ENCODE assay signal across 9 cellular contexts in the genomic region with DNA sequence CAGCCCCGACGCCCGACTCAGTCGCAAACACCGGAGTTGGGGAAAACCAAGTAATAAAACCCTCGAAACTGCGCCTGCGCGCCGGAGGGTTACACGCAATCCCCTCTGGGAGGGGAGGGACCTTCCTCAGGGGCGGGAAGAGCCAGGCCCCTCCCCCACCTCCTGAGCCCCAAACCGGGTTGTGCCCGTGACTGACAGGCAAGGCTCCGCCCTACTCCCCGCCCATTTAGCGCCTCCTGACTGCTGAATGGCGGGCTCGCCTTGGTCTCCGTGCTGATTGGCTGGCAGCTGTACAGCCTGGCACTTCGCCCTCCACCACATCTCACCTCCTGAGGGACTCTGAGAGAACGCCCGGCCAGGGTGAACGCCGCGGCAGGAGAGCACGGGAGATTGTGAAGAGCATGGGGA. TPM values are rescaled to one million over a fixed set of nuclear protein-coding genes. Genes with fewer than 3 reads are reported as not detected.
DNase-seq lines count a peak whose midpoint lies in the region; ATAC-seq, FAIRE-seq and TF ChIP-seq lines count a peak whose summit lies in the region.
"Had no signal": no experiment of that assay in that cellular context is flagged by ENCODE, and none has a peak within 500 bp of the region (broad histone marks: within the 10 kb centered on the region; RNA-seq: fewer than 3 reads in every experiment).

A gene (plus strand): TSS at position 332 of the 408 bp plus-strand sequence. CDS start 1,425 bp downstream, outside the sequence.

- H2BK120ac ChIP-seq in mesendoderm (ENCODE audit: low read depth, low read length), result no peak within 1 kb of the TSS

- H3K79me2 ChIP-seq in K562 (ENCODE audit: control insufficient read depth, insufficient read depth, low read length) (no peaks in the 10 kb centered on the region), mesendoderm (ENCODE audit: control insufficient read depth, insufficient read depth, low read length) (no peaks in the 10 kb centered on the region)

- intact Hi-C loops in K562 (cut with micrococcal nuclease), result no loop called here

- H3K9ac ChIP-seq in K562 (ENCODE audit: insufficient read depth in 1 of 2, low read depth in 2 of 2, low read length in 2 of 2) (no peak within 1 kb of the TSS), mesendoderm (ENCODE audit: low read length) (no peak within 1 kb of the TSS)

- CTCF ChIA-PET in K562 (lab: Yijun Ruan, JAX; ENCODE audit: low intra/inter-chr PET ratio), result no interaction called here

- H3K4me3 ChIP-seq in K562 (no peak within 1 kb of the TSS), mesendoderm (ENCODE audit: low read length) (no peak within 1 kb of the TSS)

- H3K36me3 ChIP-seq in K562 (ENCODE audit: control insufficient read depth, insufficient read depth, low read length) (no peaks in the 10 kb centered on the region), mesendoderm (ENCODE audit: control insufficient read depth, insufficient read depth, low read length) (no peaks in the 10 kb centered on the region)

- H3K9me1 ChIP-seq in K562 (ENCODE audit: control insufficient read depth, insufficient read depth, low read length), result no peaks in the 10 kb centered on the region

- H3K4me1 ChIP-seq in K562 (replicated peaks in 1 of 2; ENCODE audit: control insufficient read depth in 2 of 2, insufficient read depth in 2 of 2, low read length in 2 of 2) (no peaks in the 10 kb centered on the region), mesendoderm (ENCODE audit: control insufficient read depth, low read depth, low read length) (no peaks in the 10 kb centered on the region)

- H3K56ac ChIP-seq in mesendoderm (ENCODE audit: low read length), result peak within 1 kb of the TSS; percentile 56

- no peak within 1 kb of the TSS for H4K8ac ChIP-seq in mesendoderm (ENCODE audit: low read depth, low read length)

- no peak within 1 kb of the TSS for H2BK15ac ChIP-seq in mesendoderm (replicated peaks; ENCODE audit: low read depth)

- H3K27ac ChIP-seq in K562 (ENCODE audit: extremely low read depth, low read depth, low read length) (no peak within 1 kb of the TSS), mesendoderm (ENCODE audit: low read depth, low read length) (no peak within 1 kb of the TSS)

- H3K23ac ChIP-seq in mesendoderm (ENCODE audit: low read length), result no peak within 1 kb of the TSS

- H3K79me1 ChIP-seq in mesendoderm (ENCODE audit: low read length), result no peaks in the 10 kb centered on the region

- no peak within 1 kb of the TSS for H2BK5ac ChIP-seq in mesendoderm (ENCODE audit: low read length)

- TF ChIP-seq EP300 in K562 (IDR thresholded peaks at IDR 0.05; ENCODE audit: low read length), result no peak

- H4K20me1 ChIP-seq in K562 (replicated peaks; ENCODE audit: control insufficient read depth, insufficient read depth, low read length), result no peaks in the 10 kb centered on the region

- DNase-seq in COLO829 (ENCODE audit: low spot score), result peak; percentile 53
- peak; percentile 94 for DNase-seq in NCI-H1417 treated with DMSO at 0.1 percent for 48 hours (lab: John Stamatoyannopoulos, UW)
- peak; percentile 7 to 19 (median 16) for DNase-seq in K562 (ENCODE audit: extremely low read depth in 1 of 4, low spot score in 3 of 4)
- DNase-seq in mesendoderm, result peak; percentile 53
- no peak for DNase-seq in RKO (ENCODE audit: low spot score)
- DNase-seq in NOMO-1 (lab: John Stamatoyannopoulos, UW; ENCODE audit: unreplicated experiment in 2 of 2), result no peak

- BruUV-seq in K562 (replicated peaks; lab: Mats Ljungman, UMichigan), result no TSS peak

- no peak within 1 kb of the TSS for H2AK5ac ChIP-seq in mesendoderm (ENCODE audit: low read length)

- 15% methylated on average over 20 of the region's 27 CpGs for WGBS in K562 (ENCODE audit: insufficient coverage, low coverage, missing lambda C conversion rate)
- WGBS in mesendoderm (ENCODE audit: extremely low coverage, insufficient coverage, low lambda C conversion rate), result no CpG with 5 or more reads among the region's 27 CpGs

- TF ChIP-seq CTCF in K562 (IDR thresholded peaks at IDR 0.05 in 2 of 3, conservative IDR thresholded peaks at IDR 0.05 in 1 of 3; ENCODE audit: insufficient read depth in 2 of 3, low read depth in 1 of 3, low read length in 3 of 3), result no peak

- H3K4me2 ChIP-seq in K562 (ENCODE audit: insufficient read depth, low read length), result no peak within 1 kb of the TSS
- no peak within 1 kb of the TSS for H3K4me2 ChIP-seq in mesendoderm (ENCODE audit: low read length)

- no peak within 1 kb of the TSS for H3K4ac ChIP-seq in mesendoderm (ENCODE audit: low read depth, low read length)

- no peaks in the 10 kb centered on the region for H3K9me3 ChIP-seq in K562 (replicated peaks; ENCODE audit: control insufficient read depth, insufficient read depth, low read depth, low read length)

- no peak within 1 kb of the TSS for H4K5ac ChIP-seq in mesendoderm (ENCODE audit: low read length)

- no peak within 1 kb of the TSS for H3K18ac ChIP-seq in mesendoderm (ENCODE audit: low read length)

- TF ChIP-seq POLR2A in K562 (conservative IDR thresholded peaks at IDR 0.05), result no peak

- ATAC-seq in K562, result peak; percentile 55
- ATAC-seq in GM18858 (IDR thresholded peaks at IDR 0.05; ENCODE audit: unreplicated experiment), result no peak
- ATAC-seq in GM18867 (IDR thresholded peaks at IDR 0.05; ENCODE audit: unreplicated experiment), result no peak

- no peak for TF ChIP-seq RAD21 in K562 (CRISPR knock-in tag; conservative IDR thresholded peaks at IDR 0.05 in 1 of 2, IDR thresholded peaks at IDR 0.05 in 1 of 2)

- no peaks in the 10 kb centered on the region for H3K27me3 ChIP-seq in K562 (ENCODE audit: control insufficient read depth in 2 of 2, insufficient read depth in 2 of 2, low read length in 2 of 2)
- H3K27me3 ChIP-seq in mesendoderm (ENCODE audit: insufficient read depth, low read length, poor library complexity), result no peaks in the 10 kb centered on the region

- no peak for FAIRE-seq in K562 (lab: Jason Lieb, UNC)

- in situ Hi-C loops in K562 (cut with MboI), result no loop called here

- POLR2A ChIA-PET in K562 (lab: Yijun Ruan, JAX), result no interaction called here

- no peak within 1 kb of the TSS for H2AFZ ChIP-seq in K562 (ENCODE audit: low read depth, low read length)

TF ChIP-seq in K562, 482 proteins besides CTCF, POLR2A, EP300 and RAD21 (continues in another document):
- TF ChIP-seq HMG20B (CRISPR knock-in tag; IDR thresholded peaks at IDR 0.05) (no peak), TFAM (CRISPR knock-in tag; conservative IDR thresholded peaks at IDR 0.05) (no peak), ZNF12 (CRISPR knock-in tag; IDR thresholded peaks at IDR 0.05) (no peak), TEAD4 (IDR thresholded peaks at IDR 0.05; ENCODE audit: low read length) (no peak), TEAD4 (CRISPR knock-in tag; IDR thresholded peaks at IDR 0.05; ENCODE audit: borderline replicate concordance) (no peak), NEUROD1 (IDR thresholded peaks at IDR 0.05; ENCODE audit: borderline replicate concordance, low read depth, low read length, partially characterized antibody) (no peak), NRF1 (conservative IDR thresholded peaks at IDR 0.05 in 1 of 2, IDR thresholded peaks at IDR 0.05 in 1 of 2) (peak; percentile 55 to 68), SRSF9 (IDR thresholded peaks at IDR 0.05; ENCODE audit: borderline replicate concordance, low read depth, low read length) (no peak), RAD51 (IDR thresholded peaks at IDR 0.05; ENCODE audit: borderline replicate concordance, low read depth) (no peak), MIER1 (IDR thresholded peaks at IDR 0.05; ENCODE audit: low read depth) (no peak), ZNF830 (CRISPR knock-in tag; IDR thresholded peaks at IDR 0.05) (no peak), GATAD2A (IDR thresholded peaks at IDR 0.05) (no peak)
- TF ChIP-seq, protein P1, sequence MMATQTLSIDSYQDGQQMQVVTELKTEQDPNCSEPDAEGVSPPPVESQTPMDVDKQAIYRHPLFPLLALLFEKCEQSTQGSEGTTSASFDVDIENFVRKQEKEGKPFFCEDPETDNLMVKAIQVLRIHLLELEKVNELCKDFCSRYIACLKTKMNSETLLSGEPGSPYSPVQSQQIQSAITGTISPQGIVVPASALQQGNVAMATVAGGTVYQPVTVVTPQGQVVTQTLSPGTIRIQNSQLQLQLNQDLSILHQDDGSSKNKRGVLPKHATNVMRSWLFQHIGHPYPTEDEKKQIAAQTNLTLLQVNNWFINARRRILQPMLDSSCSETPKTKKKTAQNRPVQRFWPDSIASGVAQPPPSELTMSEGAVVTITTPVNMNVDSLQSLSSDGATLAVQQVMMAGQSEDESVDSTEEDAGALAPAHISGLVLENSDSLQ (IDR thresholded peaks at IDR 0.05), result peak; percentile 83

RNA-seq across cellular contexts. Expression of the gene that starts here (rescaled TPM):
- total RNA-seq in K562 (2011; cell fraction: chromatin; rRNA removed; ENCODE audit: low replicate concordance), result 0.39 and 0.46 TPM in 2 replicates
- 0.33 and 0.39 TPM in 2 replicates for total RNA-seq in K562 (2011; cell fraction: nucleolus; rRNA removed)
- total RNA-seq in K562 (2011; cell fraction: nucleoplasm; rRNA removed), result 0.15 TPM in 2 replicates
- total RNA-seq in K562 (2014; rRNA removed), result 0.41 TPM in 2 replicates
- 0.51 and 0.83 TPM in 2 replicates for total RNA-seq in K562 (2014; rRNA removed; fragmentation: Illumina TruSeq; extraction: Trizol)
- 0.30 and 0.47 TPM in 2 replicates for total RNA-seq in K562 (2015; rRNA removed; fragmentation: Illumina TruSeq; extraction: Trizol)
- total RNA-seq in K562 (2021), result 0.33 and 0.47 TPM in 2 replicates
- polyA plus RNA-seq in K562 (2011; rRNA removed), result 0.32 and 1.0 TPM in 2 replicates
- polyA plus RNA-seq in K562 (2011; cell fraction: cytosol; rRNA removed), result 0.12 and 0.52 TPM in 2 replicates
- 0.41 and 2.2 TPM in 2 replicates for polyA plus RNA-seq in K562 (2011; cell fraction: nucleus; rRNA removed)
- 0.68 and 2.4 TPM in 2 replicates for polyA plus RNA-seq in K562 (2012)
- 1.0 TPM in 2 replicates for polyA plus RNA-seq in K562 (2014; fragmentation: Illumina TruSeq; extraction: Trizol)
- under 1 TPM; 0.03 to 0.04 TPM for polyA plus RNA-seq in K562 (2014; fragmentation: Nextera tagmentation; extraction: Ambion mirVana)
- 0.49 and 1.2 TPM in 2 replicates for polyA plus RNA-seq in K562 (2014; rRNA removed)
- 0.30 and 0.84 TPM in 2 replicates for polyA minus RNA-seq in K562 (2011; rRNA and poly(A)+ RNA removed)
- not detected in 2 replicates for polyA minus RNA-seq in K562 (2011; cell fraction: cytosol; rRNA and poly(A)+ RNA removed)
- 0.11 and 0.54 TPM in 2 replicates for polyA minus RNA-seq in K562 (2011; cell fraction: nucleus; rRNA and poly(A)+ RNA removed)
- 0.15 TPM for polyA plus RNA-seq in mesendoderm (2013, experiment 1 of 2)
- 0.07 TPM for polyA plus RNA-seq in mesendoderm (2013, experiment 2 of 2)
- total RNA-seq: glomerular endothelial cell had no signal

Comparison
In these comparisons a context has a peak if more than half of its experiments do, and no peak if none do; other contexts are left out.
1. DNase-seq: peak in COLO829 (single experiment), NCI-H1417 treated with DMSO at 0.1 percent for 48 hours (single experiment), K562 (4 of 4) and mesendoderm (single experiment); none in RKO (single experiment) and NOMO-1 (0 of 2).